In genomic region chr4:139099366-139099982, GRCh38 we compare ENCODE assay signal across 9 cellular contexts.
A peak's percentile ranks its signal among the peaks of the same experiment; 100 is the strongest.
DNase-seq lines count a peak whose midpoint lies in the region; ATAC-seq and TF ChIP-seq lines count a peak whose summit lies in the region.
"Had no signal": no experiment of that assay in that cellular context is flagged by ENCODE, and none has a peak within 500 bp of the region (broad histone marks: within the 10 kb centered on the region; RNA-seq: fewer than 3 reads in every experiment).

No MANE protein-coding gene starts in this region.

- H3K36me3 Mint-ChIP-seq in HFFc6 (ENCODE audit: low read depth), result no peaks in the 10 kb centered on the region
- no peaks in the 10 kb centered on the region for H3K36me3 Mint-ChIP-seq in T-cell

- no peak overlapping the region for H3K27ac ChIP-seq in right cardiac atrium (ENCODE audit: low read length)
- no peak overlapping the region for H3K27ac ChIP-seq in gastrocnemius medialis
- H3K27ac ChIP-seq: skin epidermis had no signal

- CTCF ChIA-PET in T-cell (lab: Charles Lee), result interaction anchor here (0.6 to 5.3 kb wide), 16 partner anchors 10 to 1288 kb away, joined by 3 to 46 read pairs (median 4); no protein-coding TSS in a partner anchor

- H3K4me1 ChIP-seq in right cardiac atrium (ENCODE audit: control insufficient read depth, insufficient read depth, low read length) (no peaks in the 10 kb centered on the region), gastrocnemius medialis (peaks cover 17 to 21% of the 10 kb centered on the region in 2 donors)

- DNase-seq in HFFc6, result peak; percentile 74
- DNase-seq in NCI-H1436 treated with DMSO at 0.1 percent for 48 hours (lab: John Stamatoyannopoulos, UW), result peak; percentile 44
- peak; percentile 33 to 75 (median 62) for DNase-seq in T-cell
- peak; percentile 76 for DNase-seq in amniotic epithelial cell (ENCODE audit: low read depth)
- DNase-seq in right cardiac atrium, result peak in 2 of 3 donors; percentile 62 to 69
- DNase-seq in gastrocnemius medialis, result peak; percentile 39 to 62
- DNase-seq in mesenteric fat pad (ENCODE audit: low spot score), result no peak

- peak; percentile 17 for TF ChIP-seq CTCF in GM12801 (IDR thresholded peaks at IDR 0.05; ENCODE audit: extremely low read depth, insufficient read length)
- TF ChIP-seq CTCF in HFFc6 (IDR thresholded peaks at IDR 0.05), result peak; percentile 95
- peak; percentile 71 to 89 (median 81) for TF ChIP-seq CTCF in gastrocnemius medialis (IDR thresholded peaks at IDR 0.05 in 4 of 5, conservative IDR thresholded peaks at IDR 0.05 in 1 of 5)

- in situ Hi-C loops in gastrocnemius medialis (cut with MboI; ENCODE audit: low sequenced_read_pairs in 4 of 4), result loop anchor here in 2 of 4 donors (5.0 kb wide), 2 partner anchors 68 to 198 kb away; no protein-coding TSS in a partner anchor

- H3K36me3 ChIP-seq in gastrocnemius medialis, result no peaks in the 10 kb centered on the region

- no peaks in the 10 kb centered on the region for H3K4me1 Mint-ChIP-seq in HFFc6 (ENCODE audit: low read depth)
- H3K4me1 Mint-ChIP-seq in T-cell, result peaks cover 2 to 9% (median 4%) of the 10 kb centered on the region in 3 donors

- POLR2A ChIA-PET in T-cell (lab: Charles Lee), result interaction anchor here (0.6 to 1.2 kb wide), 3 partner anchors 73 to 120 kb away, joined by 3 to 7 read pairs (median 3); no protein-coding TSS in a partner anchor

- TF ChIP-seq POLR2A in gastrocnemius medialis (IDR thresholded peaks at IDR 0.05), result no peak

- H3K4me3 Mint-ChIP-seq in HFFc6 (no peak overlapping the region), T-cell (no peak overlapping the region)

- H3K27ac Mint-ChIP-seq in HFFc6, result no peak overlapping the region
- H3K27ac Mint-ChIP-seq in T-cell, result no peak overlapping the region

- 6% methylated on average over 2 of the region's 2 CpGs for WGBS in right cardiac atrium

- H3K4me3 ChIP-seq in right cardiac atrium (ENCODE audit: low read length), result no peak overlapping the region
- H3K4me3 ChIP-seq in gastrocnemius medialis, result no peak overlapping the region
- H3K4me3 ChIP-seq: skin epidermis had no signal

- H3K27me3 Mint-ChIP-seq in HFFc6 (ENCODE audit: insufficient read depth) (no peaks in the 10 kb centered on the region; the same call in 1 of the 2 replicates), T-cell (no peaks in the 10 kb centered on the region)

- H3K27me3 ChIP-seq in right cardiac atrium (ENCODE audit: control insufficient read depth, insufficient read depth) (no peaks in the 10 kb centered on the region), gastrocnemius medialis (no peaks in the 10 kb centered on the region)

- intact Hi-C loops in right cardiac atrium (cut with DNase I), result loop anchor here in 1 of 4 donors (10.0 kb wide), 1 partner anchor 195 kb away; no protein-coding TSS in a partner anchor
- intact Hi-C loops in gastrocnemius medialis (cut with DNase I; ENCODE audit: low total_unique reads), result loop anchor here (1.0 to 2.0 kb wide), 3 partner anchors 68 to 196 kb away; partner anchors contain the start of gene ELF2

- H3K9me3 Mint-ChIP-seq in HFFc6, result no peaks in the 10 kb centered on the region
- H3K9me3 Mint-ChIP-seq in T-cell, result no peaks in the 10 kb centered on the region

- ATAC-seq in T-cell (replicated peaks in 1 of 4) (peak; percentile 71 to 82 (median 78)), right cardiac atrium (peak; percentile 75 to 85), gastrocnemius medialis (peak; percentile 85 to 89)

- no peaks in the 10 kb centered on the region for H3K9me3 ChIP-seq in right cardiac atrium (ENCODE audit: control insufficient read depth, low read length)
- no peaks in the 10 kb centered on the region for H3K9me3 ChIP-seq in gastrocnemius medialis

Comparison
In these comparisons a context has a peak if more than half of its experiments do, and no peak if none do; other contexts are left out.
1. CTCF ChIP-seq: peak in every context shown above with its lines; median percentile 95 in HFFc6; 81 in gastrocnemius medialis; 17 in GM12801.